ENCODE assay signal across 11 cellular contexts in the genomic region with DNA sequence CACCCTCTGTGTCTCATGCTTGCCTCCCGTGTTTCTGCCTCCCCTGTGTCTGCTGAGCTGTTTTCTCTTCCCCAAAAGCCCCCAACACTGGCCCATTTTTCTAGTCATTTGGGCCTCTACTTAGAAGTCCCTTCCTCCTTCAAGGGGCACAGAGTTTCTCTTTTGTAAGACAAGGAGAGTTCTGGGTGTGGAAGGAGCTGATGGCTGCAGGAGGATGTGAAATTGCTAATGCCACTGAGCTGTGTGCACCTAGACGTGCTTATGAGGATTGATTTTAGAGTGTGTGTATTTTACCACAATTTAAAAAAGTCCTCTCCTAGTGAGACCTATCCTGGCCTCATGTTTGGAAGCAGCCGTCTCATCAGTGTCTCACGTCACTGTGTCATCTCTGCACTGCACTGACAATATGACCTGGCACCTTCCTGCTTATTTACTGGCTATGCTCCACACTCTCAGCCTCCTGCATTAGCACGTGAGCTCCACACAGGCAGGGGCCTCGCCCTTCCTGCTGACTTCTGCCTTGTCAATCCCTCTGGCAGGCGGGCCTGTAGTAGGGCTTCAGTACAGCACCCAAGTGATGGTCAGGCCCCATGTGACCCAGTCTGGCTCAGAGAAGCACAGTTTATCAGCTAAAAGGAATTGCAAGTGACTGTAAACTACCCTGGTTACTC. TPM values are rescaled to one million over a fixed set of nuclear protein-coding genes. Genes with fewer than 3 reads are reported as not detected.
A peak's percentile ranks its signal among the peaks of the same experiment; 100 is the strongest.
DNase-seq lines count a peak whose midpoint lies in the region; ATAC-seq and TF ChIP-seq lines count a peak whose summit lies in the region.
"Had no signal": no experiment of that assay in that cellular context is flagged by ENCODE, and none has a peak within 500 bp of the region (broad histone marks: within the 10 kb centered on the region; RNA-seq: fewer than 3 reads in every experiment).

No MANE protein-coding gene starts in this region.

- H4K20me1 ChIP-seq in OCI-LY3 (ENCODE audit: insufficient read depth, low read length) = no peaks in the 10 kb centered on the region

- ATAC-seq in GM18505 (IDR thresholded peaks at IDR 0.05; ENCODE audit: unreplicated experiment) = no peak

- no peaks in the 10 kb centered on the region for H3K27me3 ChIP-seq in OCI-LY3 (ENCODE audit: low read depth, low read length)
- H3K27me3 ChIP-seq: ascending aorta had no signal

- H3K4me3 ChIP-seq in OCI-LY3 (ENCODE audit: low read length) = no peak overlapping the region
- H3K4me3 ChIP-seq: ascending aorta had no signal

- peaks cover 4% of the 10 kb centered on the region for H3K36me3 ChIP-seq in OCI-LY3 (replicated peaks; ENCODE audit: low read depth, low read length)
- H3K36me3 ChIP-seq: ascending aorta had no signal

- intact Hi-C loops in CD14-positive monocyte (cut with micrococcal nuclease) = loop anchor here in 1 of 2 donors (5.0 kb wide), 1 partner anchor 72 kb away; no protein-coding TSS in a partner anchor
- intact Hi-C loops in activated naive CD4-positive, alpha-beta T cell treated with anti-CD3 and anti-CD28 coated beads for 36 hours (cut with micrococcal nuclease) = loop anchor here (2.0 kb wide), 1 partner anchor 68 kb away; no protein-coding TSS in a partner anchor

- H3K4me2 ChIP-seq in OCI-LY3 (ENCODE audit: low read length) = peak overlapping the region; percentile 21

- H3K27ac Mint-ChIP-seq in CD14-positive monocyte (peak overlapping the region; percentile 67 to 93 (median 85)), nephron progenitor cell (no peak overlapping the region)
- H3K27ac Mint-ChIP-seq in activated naive CD4-positive, alpha-beta T cell treated with anti-CD3 and anti-CD28 coated beads for 36 hours = peak overlapping the region; percentile 75

- H3K36me3 Mint-ChIP-seq in CD14-positive monocyte (peaks cover 9 to 15% of the 10 kb centered on the region in 2 donors), nephron progenitor cell (ENCODE audit: low read depth) (peaks cover 6% of the 10 kb centered on the region)
- peaks cover 9% of the 10 kb centered on the region for H3K36me3 Mint-ChIP-seq in activated naive CD4-positive, alpha-beta T cell treated with anti-CD3 and anti-CD28 coated beads for 36 hours (ENCODE audit: low read depth)

- TF ChIP-seq CTCF in CD14-positive monocyte (IDR thresholded peaks at IDR 0.05) (no peak), OCI-LY3 (IDR thresholded peaks at IDR 0.05; ENCODE audit: low read depth, low read length) (no peak), nephron progenitor cell (IDR thresholded peaks at IDR 0.05) (no peak)

- H3K4me1 ChIP-seq in OCI-LY3 (ENCODE audit: low read length) = peaks cover 15% of the 10 kb centered on the region
- H3K4me1 ChIP-seq: ascending aorta had no signal

- CTCF ChIA-PET in activated naive CD4-positive, alpha-beta T cell treated with anti-CD3 and anti-CD28 coated beads for 36 hours (lab: Charles Lee) = interaction anchor here (0.9 to 2.2 kb wide), 6 partner anchors 9 to 140 kb away, joined by 3 to 6 read pairs (median 4); a partner anchor contains a TSS

- no peak overlapping the region for H3K9ac ChIP-seq in OCI-LY3 (ENCODE audit: low read length)

- H3K79me2 ChIP-seq in OCI-LY3 (ENCODE audit: low read length) = no peaks in the 10 kb centered on the region

- H3K27ac ChIP-seq in OCI-LY3 (ENCODE audit: low read length) = no peak overlapping the region
- H3K27ac ChIP-seq: ascending aorta had no signal

- H3K27me3 Mint-ChIP-seq in CD14-positive monocyte (ENCODE audit: low read depth in 3 of 3) = peaks cover 0 to 4% (median 3%) of the 10 kb centered on the region in 3 donors
- H3K27me3 Mint-ChIP-seq in activated naive CD4-positive, alpha-beta T cell treated with anti-CD3 and anti-CD28 coated beads for 36 hours (ENCODE audit: low read depth) = no peaks in the 10 kb centered on the region
- peaks cover 21% of the 10 kb centered on the region for H3K27me3 Mint-ChIP-seq in nephron progenitor cell (ENCODE audit: low read depth, poor library complexity)

- DNase-seq in CD14-positive monocyte (ENCODE audit: low spot score) = peak; percentile 94
- DNase-seq in activated naive CD4-positive, alpha-beta T cell treated with anti-CD3 and anti-CD28 coated beads for 36 hours = peak; percentile 84
- DNase-seq in lung microvascular endothelial cell (ENCODE audit: low read depth in 2 of 2) = peak; percentile 52 to 72
- DNase-seq in ecto neural progenitor cell (ENCODE audit: low spot score) = no peak
- DNase-seq in NK-92 treated with Interleukin-12 subunit alpha and Interleukin-12 subunit beta, amount 100 ng/mL, for 24 hours (lab: John Stamatoyannopoulos, UW) = no peak
- DNase-seq in nephron progenitor cell = no peak
- DNase-seq: AML-193, NCI-H2081 had no signal

- H3K9me3 Mint-ChIP-seq in CD14-positive monocyte (peaks cover 11 to 34% (median 30%) of the 10 kb centered on the region in 7 donors), nephron progenitor cell (peaks cover 42% of the 10 kb centered on the region)
- H3K9me3 Mint-ChIP-seq in activated naive CD4-positive, alpha-beta T cell treated with anti-CD3 and anti-CD28 coated beads for 36 hours = peaks cover 27% of the 10 kb centered on the region

- H3K4me1 Mint-ChIP-seq in CD14-positive monocyte = peaks cover 27% of the 10 kb centered on the region
- peaks cover 27% of the 10 kb centered on the region for H3K4me1 Mint-ChIP-seq in activated naive CD4-positive, alpha-beta T cell treated with anti-CD3 and anti-CD28 coated beads for 36 hours (ENCODE audit: low read depth)
- H3K4me1 Mint-ChIP-seq in nephron progenitor cell = peaks cover 7% of the 10 kb centered on the region

- H3K4me3 Mint-ChIP-seq in CD14-positive monocyte (peak overlapping the region in 1 of 2 donors; percentile 47), nephron progenitor cell (no peak overlapping the region)
- no peak overlapping the region for H3K4me3 Mint-ChIP-seq in activated naive CD4-positive, alpha-beta T cell treated with anti-CD3 and anti-CD28 coated beads for 36 hours

- peaks cover 21% of the 10 kb centered on the region for H3K9me3 ChIP-seq in OCI-LY3 (ENCODE audit: insufficient read depth, low read length)
- H3K9me3 ChIP-seq: ascending aorta had no signal

- no peak for TF ChIP-seq POLR2A in GM18505 (IDR thresholded peaks at IDR 0.05; ENCODE audit: borderline replicate concordance, extremely low read depth, insufficient read depth, insufficient read length)

- peak overlapping the region; percentile 29 for H2AFZ ChIP-seq in OCI-LY3 (ENCODE audit: low read depth, low read length)

RNA-seq across cellular contexts. Expression of a gene that starts 8.0 kb away (rescaled TPM):
- polyA plus RNA-seq in CD14-positive monocyte = 10 to 100 TPM; 50.4 to 81.0 TPM
- total RNA-seq in activated naive CD4-positive, alpha-beta T cell treated with anti-CD3 and anti-CD28 coated beads for 36 hours = 10 to 100 TPM; 35.9 to 36.6 TPM
- total RNA-seq in lung microvascular endothelial cell = 3.5 and 6.9 TPM in 2 replicates

Comparison
In these comparisons a context has a peak if more than half of its experiments do, and no peak if none do; other contexts are left out.
1. DNase-seq: peak in CD14-positive monocyte (single experiment), activated naive CD4-positive, alpha-beta T cell treated with anti-CD3 and anti-CD28 coated beads for 36 hours (single experiment) and lung microvascular endothelial cell (2 of 2); none in ecto neural progenitor cell (single experiment), NK-92 treated with Interleukin-12 subunit alpha and Interleukin-12 subunit beta, amount 100 ng/mL, for 24 hours (single experiment) and nephron progenitor cell (single experiment).